ENCODE assay signal across 1 cellular context in genomic region chr2:210626849-210627248, GRCh38.
TF ChIP-seq lines count a peak whose summit lies in the region.

No MANE protein-coding gene starts in this region.

TF ChIP-seq in HepG2, 621 proteins besides CTCF, POLR2A, EP300 and RAD21 (continued from another document):
- TF ChIP-seq PLSCR1 (CRISPR knock-in tag; IDR thresholded peaks at IDR 0.05; ENCODE audit: borderline replicate concordance) (no peak), HDAC2 (CRISPR knock-in tag; IDR thresholded peaks at IDR 0.05) (no peak), DNMT3B (CRISPR knock-in tag; conservative IDR thresholded peaks at IDR 0.05) (no peak), ZFAT (CRISPR knock-in tag; conservative IDR thresholded peaks at IDR 0.05) (no peak), GPN1 (CRISPR knock-in tag; IDR thresholded peaks at IDR 0.05; ENCODE audit: borderline replicate concordance) (no peak), HNRNPL (IDR thresholded peaks at IDR 0.05; ENCODE audit: low read depth, low read length) (no peak), SIX1 (CRISPR knock-in tag; IDR thresholded peaks at IDR 0.05; ENCODE audit: borderline replicate concordance) (no peak), GATAD2A (CRISPR knock-in tag; IDR thresholded peaks at IDR 0.05) (no peak), TP53 (CRISPR knock-in tag; conservative IDR thresholded peaks at IDR 0.05) (no peak), ZNF781 (CRISPR knock-in tag; IDR thresholded peaks at IDR 0.05; ENCODE audit: borderline replicate concordance, not compliant biosample characterization) (no peak), ZNF367 (CRISPR knock-in tag; IDR thresholded peaks at IDR 0.05; ENCODE audit: borderline replicate concordance) (no peak), ZNF841 (CRISPR knock-in tag; IDR thresholded peaks at IDR 0.05; ENCODE audit: borderline replicate concordance) (no peak), RBM39 (IDR thresholded peaks at IDR 0.05; ENCODE audit: low read depth, low read length, poor library complexity, severe bottlenecking) (no peak), HNF4A (CRISPR knock-in tag; IDR thresholded peaks at IDR 0.05) (no peak)
- TF ChIP-seq, protein P1, sequence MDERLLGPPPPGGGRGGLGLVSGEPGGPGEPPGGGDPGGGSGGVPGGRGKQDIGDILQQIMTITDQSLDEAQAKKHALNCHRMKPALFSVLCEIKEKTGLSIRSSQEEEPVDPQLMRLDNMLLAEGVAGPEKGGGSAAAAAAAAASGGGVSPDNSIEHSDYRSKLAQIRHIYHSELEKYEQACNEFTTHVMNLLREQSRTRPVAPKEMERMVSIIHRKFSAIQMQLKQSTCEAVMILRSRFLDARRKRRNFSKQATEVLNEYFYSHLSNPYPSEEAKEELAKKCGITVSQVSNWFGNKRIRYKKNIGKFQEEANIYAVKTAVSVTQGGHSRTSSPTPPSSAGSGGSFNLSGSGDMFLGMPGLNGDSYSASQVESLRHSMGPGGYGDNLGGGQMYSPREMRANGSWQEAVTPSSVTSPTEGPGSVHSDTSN (CRISPR knock-in tag; IDR thresholded peaks at IDR 0.05): no peak
